ENCODE assay signal across 17 cellular contexts in genomic region chr6:78345882-78346281, GRCh38.
A peak's percentile ranks its signal among the peaks of the same experiment; 100 is the strongest.
DNase-seq lines count a peak whose midpoint lies in the region; ATAC-seq and TF ChIP-seq lines count a peak whose summit lies in the region.
"Had no signal": no experiment of that assay in that cellular context is flagged by ENCODE, and none has a peak within 500 bp of the region (broad histone marks: within the 10 kb centered on the region; RNA-seq: fewer than 3 reads in every experiment).

No MANE protein-coding gene starts in this region.

- CTCF ChIA-PET in WTC11 (lab: Charles Lee) (no interaction called here), A673 (lab: Charles Lee) (no interaction called here)

- H3K9me3 Mint-ChIP-seq in WTC11 (no peaks in the 10 kb centered on the region), glutamatergic neuron (ENCODE audit: unreplicated experiment) (no peaks in the 10 kb centered on the region)
- H3K9me3 Mint-ChIP-seq: HFFc6 had no signal

- intact Hi-C loops in A673 (cut with micrococcal nuclease; ENCODE audit: unreplicated experiment): no loop called here

- H3K4me1 Mint-ChIP-seq in WTC11 (peaks cover 31% of the 10 kb centered on the region), glutamatergic neuron (ENCODE audit: low read depth, unreplicated experiment) (no peaks in the 10 kb centered on the region)
- H3K4me1 Mint-ChIP-seq: B cell; CD4-positive, CD25-positive, alpha-beta regulatory T cell had no signal

- H3K36me3 ChIP-seq in HUES48 (ENCODE audit: control insufficient read depth, insufficient read depth, low read length): no peaks in the 10 kb centered on the region
- H3K36me3 ChIP-seq in iPS-20b (ENCODE audit: insufficient read depth, low read depth, low read length): no peaks in the 10 kb centered on the region
- no peaks in the 10 kb centered on the region for H3K36me3 ChIP-seq in A673 (ENCODE audit: insufficient read depth, low read length, poor library complexity, severe bottlenecking)
- H3K36me3 ChIP-seq: BLaER1, HAP-1 had no signal

- POLR2A ChIA-PET in WTC11 (lab: Charles Lee): no interaction called here
- POLR2A ChIA-PET in A673 (lab: Charles Lee; ENCODE audit: low non-redundant PET): no interaction called here

- H3K27me3 ChIP-seq in HUES48 (ENCODE audit: control insufficient read depth, insufficient read depth, low read length) (no peaks in the 10 kb centered on the region), iPS-20b (ENCODE audit: insufficient read depth, low read length) (no peaks in the 10 kb centered on the region), A673 (replicated peaks; ENCODE audit: insufficient read depth, low read depth, low read length, poor library complexity) (no peaks in the 10 kb centered on the region)
- H3K27me3 ChIP-seq: BLaER1 had no signal

- H3K4me3 ChIP-seq in HUES48 (ENCODE audit: low read depth, low read length): peak overlapping the region; percentile 5; the same call in 1 of the 2 replicates
- peak overlapping the region; percentile 14; the same call in 1 of the 2 replicates for H3K4me3 ChIP-seq in iPS-20b (ENCODE audit: low read length)
- no peak overlapping the region for H3K4me3 ChIP-seq in A673 (ENCODE audit: low read depth, low read length, poor library complexity, severe bottlenecking)
- H3K4me3 ChIP-seq: BLaER1, GM23248, HAP-1 had no signal

- H3K4me1 ChIP-seq in HUES48 (ENCODE audit: control insufficient read depth, insufficient read depth, low read length) (peaks cover 32% of the 10 kb centered on the region), iPS-20b (ENCODE audit: insufficient read depth, low read length) (peaks cover 9% of the 10 kb centered on the region; the same call in 1 of the 2 replicates), A673 (ENCODE audit: insufficient read depth, low read length, poor library complexity, severe bottlenecking) (no peaks in the 10 kb centered on the region)
- H3K4me1 ChIP-seq: BLaER1, Caco-2, HAP-1 had no signal

- H3K27ac ChIP-seq in HUES48 (ENCODE audit: low read depth, low read length): no peak overlapping the region
- H3K27ac ChIP-seq in iPS-20b (ENCODE audit: low read length): no peak overlapping the region
- no peak overlapping the region for H3K27ac ChIP-seq in A673 (ENCODE audit: low read depth, low read length, poor library complexity, severe bottlenecking)
- H3K27ac ChIP-seq: BLaER1, C4-2B, GM23248 had no signal

- no peak for TF ChIP-seq CTCF in WTC11 (IDR thresholded peaks at IDR 0.05)
- TF ChIP-seq CTCF in A673 (conservative IDR thresholded peaks at IDR 0.05; ENCODE audit: low read depth, low read length): no peak
- no peak for TF ChIP-seq CTCF in glutamatergic neuron (IDR thresholded peaks at IDR 0.05; ENCODE audit: partially characterized antibody, unreplicated experiment)

- H3K27ac Mint-ChIP-seq in WTC11 (no peak overlapping the region), glutamatergic neuron (ENCODE audit: unreplicated experiment) (no peak overlapping the region)
- H3K27ac Mint-ChIP-seq: B cell; CD4-positive, CD25-positive, alpha-beta regulatory T cell; CD8-positive, alpha-beta T cell; HFFc6 had no signal

- no peak overlapping the region for H3K9ac ChIP-seq in HUES48 (ENCODE audit: low read depth, low read length)
- no peak overlapping the region for H3K9ac ChIP-seq in iPS-20b (ENCODE audit: low read depth, low read length)
- H3K9ac ChIP-seq: BLaER1, GM23248 had no signal

- no peaks in the 10 kb centered on the region for H3K9me3 ChIP-seq in HUES48 (ENCODE audit: control insufficient read depth, insufficient read depth, low read length)
- H3K9me3 ChIP-seq in iPS-20b (ENCODE audit: insufficient read depth, low read depth, low read length): no peaks in the 10 kb centered on the region
- no peaks in the 10 kb centered on the region for H3K9me3 ChIP-seq in A673 (ENCODE audit: low read depth, low read length, poor library complexity, severe bottlenecking)
- H3K9me3 ChIP-seq: BLaER1, Caco-2, HAP-1 had no signal

- DNase-seq in WTC11 (ENCODE audit: low spot score): no peak
- no peak for DNase-seq in A673 (ENCODE audit: low spot score)
- no peak for DNase-seq in glutamatergic neuron
- DNase-seq: Caco-2; CD4-positive, CD25-positive, alpha-beta regulatory T cell; CD8-positive, alpha-beta T cell; DMS153; DND-41; GM23248; HFFc6 had no signal

- H3K36me3 Mint-ChIP-seq in WTC11: no peaks in the 10 kb centered on the region
- H3K36me3 Mint-ChIP-seq in glutamatergic neuron (ENCODE audit: unreplicated experiment): no peaks in the 10 kb centered on the region
- H3K36me3 Mint-ChIP-seq: CD4-positive, CD25-positive, alpha-beta regulatory T cell; CD8-positive, alpha-beta T cell had no signal

- no TSS peak for BruUV-seq in A673 (replicated peaks; lab: Mats Ljungman, UMichigan)

- ATAC-seq in WTC11 (peak; percentile 67), HG03139 (IDR thresholded peaks at IDR 0.05; ENCODE audit: unreplicated experiment) (no peak)
- ATAC-seq: CD8-positive, alpha-beta T cell had no signal

- H3K27me3 Mint-ChIP-seq in WTC11 (ENCODE audit: low read depth) (no peaks in the 10 kb centered on the region), glutamatergic neuron (ENCODE audit: unreplicated experiment) (no peaks in the 10 kb centered on the region)
- H3K27me3 Mint-ChIP-seq: B cell; CD4-positive, CD25-positive, alpha-beta regulatory T cell had no signal

- H3K4me3 Mint-ChIP-seq in WTC11 (no peak overlapping the region), glutamatergic neuron (ENCODE audit: unreplicated experiment) (no peak overlapping the region)
- H3K4me3 Mint-ChIP-seq: B cell; CD4-positive, CD25-positive, alpha-beta regulatory T cell; CD8-positive, alpha-beta T cell; HFFc6 had no signal

TF ChIP-seq in WTC11, 78 proteins besides CTCF, POLR2A, EP300 and RAD21:
- TF ChIP-seq STAT6 (CRISPR knock-in tag; conservative IDR thresholded peaks at IDR 0.05; ENCODE audit: low read depth): no peak
- no peak for TF ChIP-seq SOX15 (CRISPR knock-in tag; IDR thresholded peaks at IDR 0.05)
- no peak for TF ChIP-seq ERG (CRISPR knock-in tag; IDR thresholded peaks at IDR 0.05)
- TF ChIP-seq ZBTB21 (CRISPR knock-in tag; IDR thresholded peaks at IDR 0.05; ENCODE audit: borderline replicate concordance): no peak
- no peak for TF ChIP-seq ZNF317 (CRISPR knock-in tag; IDR thresholded peaks at IDR 0.05; ENCODE audit: borderline replicate concordance, low read depth)
- no peak for TF ChIP-seq FOXP4 (CRISPR knock-in tag; IDR thresholded peaks at IDR 0.05)
- TF ChIP-seq PRRX2 (CRISPR knock-in tag; IDR thresholded peaks at IDR 0.05): no peak
- no peak for TF ChIP-seq JUN (CRISPR knock-in tag; IDR thresholded peaks at IDR 0.05)
- TF ChIP-seq ZNF263 (CRISPR knock-in tag; IDR thresholded peaks at IDR 0.05; ENCODE audit: low read depth): no peak
